ENCODE assay signal across 17 cellular contexts in the genomic region with DNA sequence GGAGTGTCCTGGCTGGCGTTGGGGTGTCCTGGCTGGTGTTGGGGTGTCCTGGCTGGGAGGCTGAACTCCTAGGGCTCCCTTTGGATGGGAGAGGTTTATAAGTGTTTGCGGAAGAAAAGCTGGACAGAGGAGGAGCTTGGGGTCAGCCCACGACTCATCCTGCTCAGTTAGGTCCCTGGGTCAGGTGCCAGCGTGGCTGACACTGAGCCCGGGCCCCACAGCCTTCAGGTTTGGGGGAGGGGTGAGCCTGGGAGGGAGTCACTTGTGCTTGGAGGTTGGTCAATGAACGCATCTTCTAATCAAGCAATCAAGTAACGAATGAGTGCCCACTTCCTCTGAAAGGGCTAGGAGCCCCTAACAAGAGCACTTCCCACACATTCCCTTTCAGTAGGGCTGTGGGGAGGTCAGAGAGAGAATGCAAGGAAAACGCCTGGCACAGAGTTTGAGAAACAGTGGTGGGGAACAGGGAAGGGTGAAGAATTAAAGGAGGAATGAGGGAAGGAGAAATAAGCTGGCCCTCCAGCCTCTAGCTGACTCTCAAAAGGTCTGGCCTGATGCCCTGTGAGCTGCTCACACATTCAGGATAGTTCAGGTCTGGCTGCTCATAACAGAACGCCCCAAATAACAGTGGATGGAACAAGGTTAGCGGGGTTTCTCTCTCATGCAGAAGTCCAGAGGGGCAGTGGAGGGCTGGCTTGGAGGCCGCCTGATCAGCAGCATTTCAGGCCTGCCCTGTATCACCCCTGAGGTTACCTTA. TPM values are rescaled to one million over a fixed set of nuclear protein-coding genes. Genes with fewer than 3 reads are reported as not detected.
DNase-seq lines count a peak whose midpoint lies in the region; ATAC-seq, FAIRE-seq and TF ChIP-seq lines count a peak whose summit lies in the region.
"Had no signal": no experiment of that assay in that cellular context is flagged by ENCODE, and none has a peak within 500 bp of the region (broad histone marks: within the 10 kb centered on the region; RNA-seq: fewer than 3 reads in every experiment).

No MANE protein-coding gene starts in this region.

- H2AFZ ChIP-seq in PC-9 (no peak overlapping the region), smooth muscle cell (ENCODE audit: low read depth) (no peak overlapping the region)

- no peak for FAIRE-seq in urothelium cell line (lab: Jason Lieb, UNC)
- FAIRE-seq: frontal cortex had no signal

- CTCF ChIA-PET in PC-9 (lab: Charles Lee), result interaction anchor here (0.6 kb wide), 1 partner anchor 976 kb away, joined by 4 read pairs; no protein-coding TSS in a partner anchor

- WGBS in smooth muscle cell (ENCODE audit: low lambda C conversion rate), result 67% methylated on average over 10 of the region's 11 CpGs

- no peaks in the 10 kb centered on the region for H3K36me3 ChIP-seq in PC-9 (ENCODE audit: low read depth)
- no peaks in the 10 kb centered on the region for H3K36me3 ChIP-seq in iPS-18a (ENCODE audit: control insufficient read depth, low read depth, low read length)
- no peaks in the 10 kb centered on the region for H3K36me3 ChIP-seq in smooth muscle cell (ENCODE audit: low read depth)
- H3K36me3 ChIP-seq: transverse colon had no signal

- H3K27ac ChIP-seq in PC-9 (no peak overlapping the region), iPS-18a (ENCODE audit: low read length) (no peak overlapping the region), smooth muscle cell (ENCODE audit: low read depth) (no peak overlapping the region)
- H3K27ac ChIP-seq: SK-N-MC, transverse colon had no signal

- no TSS peak for BruUV-seq in PC-9 (replicated peaks; lab: Mats Ljungman, UMichigan)

- H3K4me1 ChIP-seq in PC-9 (replicated peaks; ENCODE audit: insufficient read depth) (peaks cover 26% of the 10 kb centered on the region), iPS-18a (ENCODE audit: control insufficient read depth, low read depth, low read length) (peaks cover 10% of the 10 kb centered on the region), smooth muscle cell (ENCODE audit: low read depth) (no peaks in the 10 kb centered on the region)

- POLR2A ChIA-PET in PC-9 (lab: Charles Lee; ENCODE audit: unreplicated experiment), result no interaction called here

- H3K4me2 ChIP-seq in PC-9 (peak overlapping the region; percentile 17; the same call in 1 of the 2 replicates), smooth muscle cell (peak overlapping the region; percentile 73)

- H3K4me3 ChIP-seq in PC-9 (no peak overlapping the region), iPS-18a (ENCODE audit: low read length) (peak overlapping the region; percentile 37), smooth muscle cell (peak overlapping the region; percentile 24)
- H3K4me3 ChIP-seq: body of pancreas, SK-N-MC had no signal

- H3K9me3 ChIP-seq in PC-9 (ENCODE audit: insufficient read depth, low read depth) (no peaks in the 10 kb centered on the region), iPS-18a (ENCODE audit: control insufficient read depth, low read depth, low read length) (no peaks in the 10 kb centered on the region), smooth muscle cell (replicated peaks; ENCODE audit: low read depth) (no peaks in the 10 kb centered on the region)
- H3K9me3 ChIP-seq: body of pancreas, transverse colon had no signal

- peak; percentile 40 for DNase-seq in NCI-H1092 treated with DMSO at 0.1 percent for 48 hours (lab: John Stamatoyannopoulos, UW)
- no peak for DNase-seq in NCI-H1092 (lab: John Stamatoyannopoulos, UW)
- DNase-seq in PC-9, result no peak
- no peak for DNase-seq in smooth muscle cell (lab: John Stamatoyannopoulos, UW; ENCODE audit: unreplicated experiment)
- no peak for DNase-seq in activated naive CD4-positive, alpha-beta T cell treated with Interleukin-2 at 50 U/mL for 16 hours
- DNase-seq in urothelium cell line (ENCODE audit: low spot score), result no peak
- DNase-seq: activated CD8-positive, alpha-beta memory T cell treated with anti-CD3 and anti-CD28 coated beads, Interleukin-2, amount 10 ng/mL, durations not matched to agents 7 days and 5 days; activated naive CD4-positive, alpha-beta T cell; CD4-positive, CD25-positive, alpha-beta regulatory T cell; GF-D8 had no signal

- peaks cover 3% of the 10 kb centered on the region; the same call in 1 of the 2 replicates for H3K27me3 ChIP-seq in PC-9 (ENCODE audit: insufficient read depth, low read depth)
- H3K27me3 ChIP-seq in iPS-18a (ENCODE audit: control insufficient read depth, insufficient read depth, low read length), result no peaks in the 10 kb centered on the region
- no peaks in the 10 kb centered on the region for H3K27me3 ChIP-seq in smooth muscle cell (ENCODE audit: low read depth)
- H3K27me3 ChIP-seq: body of pancreas had no signal

- H4K20me1 ChIP-seq in PC-9 (ENCODE audit: insufficient read depth) (no peaks in the 10 kb centered on the region), smooth muscle cell (ENCODE audit: low read depth) (no peaks in the 10 kb centered on the region)

- intact Hi-C loops in PC-9 (cut with micrococcal nuclease; ENCODE audit: unreplicated experiment), result loop anchor here (2.0 kb wide), 1 partner anchor 15 kb away; no protein-coding TSS in a partner anchor

- TF ChIP-seq CTCF in PC-9 (conservative IDR thresholded peaks at IDR 0.05), result no peak
- TF ChIP-seq CTCF in smooth muscle cell (IDR thresholded peaks at IDR 0.05; ENCODE audit: borderline replicate concordance, insufficient read depth, poor library complexity, severe bottlenecking), result no peak

- H3F3A ChIP-seq in PC-9 (ENCODE audit: insufficient read depth, low read depth), result peaks cover 26% of the 10 kb centered on the region; the same call in 1 of the 2 replicates
- H3F3A ChIP-seq in smooth muscle cell (ENCODE audit: low read depth), result no peaks in the 10 kb centered on the region

- H3K79me2 ChIP-seq in PC-9 (ENCODE audit: low read depth), result no peaks in the 10 kb centered on the region
- H3K79me2 ChIP-seq in smooth muscle cell (ENCODE audit: low read depth), result no peaks in the 10 kb centered on the region

- no peaks in the 10 kb centered on the region for H3K9me2 ChIP-seq in PC-9 (ENCODE audit: insufficient read depth)

- no peak for ATAC-seq in HG03565 (IDR thresholded peaks at IDR 0.05; ENCODE audit: unreplicated experiment)
- ATAC-seq: activated CD8-positive, alpha-beta memory T cell treated with anti-CD3 and anti-CD28 coated beads, Interleukin-2, amount 10 ng/mL, durations not matched to agents 7 days and 5 days had no signal

- H3K9ac ChIP-seq in iPS-18a (ENCODE audit: low read length), result no peak overlapping the region
- H3K9ac ChIP-seq in smooth muscle cell (ENCODE audit: low read depth), result no peak overlapping the region

RNA-seq across cellular contexts. Expression of a gene that starts 0.7 kb away (rescaled TPM):
- total RNA-seq in PC-9 (2021), result 3.5 and 4.5 TPM in 2 replicates
- 1.1 and 2.0 TPM in 2 replicates for total RNA-seq in smooth muscle cell
- 7.6 TPM in 2 replicates for polyA plus RNA-seq in smooth muscle cell
- total RNA-seq: activated CD8-positive, alpha-beta memory T cell treated with anti-CD3 and anti-CD28 coated beads, Interleukin-2, amount 10 ng/mL, durations not matched to agents 7 days and 5 days; CD4-positive, CD25-positive, alpha-beta regulatory T cell had no signal
- polyA plus RNA-seq: CD4-positive, CD25-positive, alpha-beta regulatory T cell had no signal

RNA-seq across cellular contexts. Expression of a gene that starts 23.6 kb away (rescaled TPM):
- total RNA-seq in PC-9 (2021) (129 and 147 TPM in 2 replicates), smooth muscle cell (2.8 and 4.2 TPM in 2 replicates)
- polyA plus RNA-seq in smooth muscle cell, result 0.70 and 2.6 TPM in 2 replicates
- total RNA-seq: HT1080 had no signal
- polyA plus RNA-seq: CD4-positive, CD25-positive, alpha-beta regulatory T cell had no signal

Comparison
In these comparisons a context has a peak if more than half of its experiments do, and no peak if none do; other contexts are left out.
1. RNA of a gene that starts 23.6 kb away (total RNA-seq): 129 to 147 TPM in PC-9; 2.8 to 4.2 TPM in smooth muscle cell; every median in the first group is over 10 times any median in the second.